8 cellular contexts compared by ENCODE assay signal in the genomic region with DNA sequence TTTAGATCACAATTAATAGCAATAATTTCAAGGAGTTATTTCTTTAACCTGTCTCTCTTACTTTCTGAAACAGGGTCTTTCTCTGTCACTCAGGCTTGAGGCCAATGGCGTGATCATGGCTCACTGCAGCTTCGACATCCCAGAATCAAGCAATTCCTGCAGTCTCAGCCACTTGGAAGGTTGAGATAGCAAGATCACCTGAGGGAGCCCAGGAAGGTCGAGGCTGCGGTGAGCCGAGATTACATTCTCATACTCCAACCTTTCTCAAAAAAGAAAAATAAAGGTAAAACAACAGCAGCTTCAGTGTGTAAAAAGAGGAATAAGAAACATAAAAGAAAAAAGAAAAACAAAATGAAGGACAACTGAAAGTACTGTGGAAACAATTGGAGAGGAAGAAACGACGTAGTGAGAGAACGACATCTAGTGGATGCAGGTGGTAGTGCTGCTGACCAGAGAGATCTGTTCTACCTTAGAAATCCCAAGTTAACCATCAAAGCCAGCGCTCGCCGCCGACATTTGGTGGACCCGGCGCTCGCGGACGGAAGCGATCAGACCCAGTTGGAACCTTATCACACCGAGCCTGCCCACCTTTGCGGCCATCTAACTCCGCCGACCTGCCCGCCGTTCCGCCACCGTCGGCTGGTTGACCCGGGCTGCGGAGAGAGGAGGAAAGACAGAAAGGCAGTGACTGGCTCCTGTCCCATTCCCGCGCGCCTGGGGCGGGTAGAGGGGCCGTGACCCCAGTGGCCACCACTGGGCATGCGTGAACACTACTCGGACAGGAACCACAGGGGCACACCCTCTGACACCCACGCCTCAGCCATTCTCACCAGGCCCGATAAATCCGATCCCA.
DNase-seq lines count a peak whose midpoint lies in the region; ATAC-seq, FAIRE-seq and TF ChIP-seq lines count a peak whose summit lies in the region.

No MANE protein-coding gene starts in this region.

- no peaks in the 10 kb centered on the region for H4K20me1 ChIP-seq in DOHH2 (ENCODE audit: control insufficient read depth, insufficient read depth, low read depth, low read length)

- no peaks in the 10 kb centered on the region for H3F3A ChIP-seq in DOHH2 (ENCODE audit: control insufficient read depth, insufficient read depth)

- peaks cover 5% of the 10 kb centered on the region for H3K36me3 Mint-ChIP-seq in glutamatergic neuron (ENCODE audit: unreplicated experiment)

- H3K9me2 ChIP-seq in DOHH2 (replicated peaks; ENCODE audit: control insufficient read depth, low read length): no peaks in the 10 kb centered on the region

- TF ChIP-seq POLR2A in upper lobe of left lung (IDR thresholded peaks at IDR 0.05): no peak

- intact Hi-C loops in pancreas (cut with DNase I): loop anchor here in 1 of 3 donors (10.0 kb wide), 1 partner anchor 94 kb away; no protein-coding TSS in a partner anchor

- TF ChIP-seq EP300 in upper lobe of left lung (IDR thresholded peaks at IDR 0.05): no peak

- H3K36me3 ChIP-seq in DOHH2 (ENCODE audit: control insufficient read depth, low read length) (no peaks in the 10 kb centered on the region), pancreas (no peaks in the 10 kb centered on the region), upper lobe of left lung (no peaks in the 10 kb centered on the region)

- H3K27me3 ChIP-seq in DOHH2 (ENCODE audit: control insufficient read depth, low read length): no peaks in the 10 kb centered on the region
- H3K27me3 ChIP-seq in pancreas: no peaks in the 10 kb centered on the region
- no peaks in the 10 kb centered on the region for H3K27me3 ChIP-seq in upper lobe of left lung

- no peaks in the 10 kb centered on the region for H3K27me3 Mint-ChIP-seq in glutamatergic neuron (ENCODE audit: unreplicated experiment)

- no peaks in the 10 kb centered on the region for H3K9me3 ChIP-seq in DOHH2 (ENCODE audit: control insufficient read depth, insufficient read depth, low read length)
- H3K9me3 ChIP-seq in pancreas: no peaks in the 10 kb centered on the region
- H3K9me3 ChIP-seq in upper lobe of left lung: no peaks in the 10 kb centered on the region

- H3K27ac Mint-ChIP-seq in glutamatergic neuron (ENCODE audit: unreplicated experiment): no peak overlapping the region

- 4 to 8% methylated on average over 39 of the region's 39 CpGs for WGBS in pancreas, 2 donors
- 15 to 25% methylated on average over 23 to 34 of the region's 39 CpGs for WGBS in upper lobe of left lung, 2 donors

- H3K27ac ChIP-seq in DOHH2 (ENCODE audit: low read depth, low read length) (no peak overlapping the region), pancreas (peak overlapping the region in 2 of 4 donors; percentile 8 to 9), upper lobe of left lung (peak overlapping the region in 1 of 4 donors; percentile 54)

- TF ChIP-seq CTCF in DOHH2 (IDR thresholded peaks at IDR 0.05; ENCODE audit: low read depth, low read length, poor library complexity, severe bottlenecking) (peak; percentile 72), glutamatergic neuron (IDR thresholded peaks at IDR 0.05; ENCODE audit: partially characterized antibody, unreplicated experiment) (peak; percentile 82), pancreas (IDR thresholded peaks at IDR 0.05) (peak; percentile 77 to 93 (median 84)), upper lobe of left lung (IDR thresholded peaks at IDR 0.05) (peak; percentile 73 to 89 (median 82))

- DNase-seq in LHCN-M2 (ENCODE audit: low read depth) (peak; percentile 58), SHP77 treated with DMSO at 0.1 percent for 48 hours (lab: John Stamatoyannopoulos, UW) (peak; percentile 50), glutamatergic neuron (peak; percentile 57), pancreas (peak in 5 of 6 donors; percentile 50 to 79 (median 70)), upper lobe of left lung (peak; percentile 48 to 87)
- peak; percentile 66 for DNase-seq in activated naive CD4-positive, alpha-beta T cell treated with Interleukin-2 at 50 U/mL for 16 hours

- peak overlapping the region; percentile 76 for H3K4me3 Mint-ChIP-seq in glutamatergic neuron (ENCODE audit: unreplicated experiment)

- ATAC-seq in GM21825 (IDR thresholded peaks at IDR 0.05; ENCODE audit: unreplicated experiment): peak; percentile 86
- peak; percentile 86 to 97 (median 94) for ATAC-seq in pancreas
- peak; percentile 67 to 93 for ATAC-seq in upper lobe of left lung (ENCODE audit: low FRiP score in 2 of 2)

- H3K4me1 ChIP-seq in DOHH2 (ENCODE audit: control insufficient read depth, low read length) (peaks cover 3% of the 10 kb centered on the region; the same call in 1 of the 2 replicates), pancreas (peaks cover 0 to 3% (median 0%) of the 10 kb centered on the region in 3 donors), upper lobe of left lung (peaks cover 0 to 5% (median 3%) of the 10 kb centered on the region in 4 donors)

- no peaks in the 10 kb centered on the region for H3K79me2 ChIP-seq in DOHH2 (ENCODE audit: control insufficient read depth, low read length)

- H3K4me2 ChIP-seq in DOHH2 (ENCODE audit: low read length): peak overlapping the region; percentile 58

- H3K4me3 ChIP-seq in DOHH2 (ENCODE audit: low read length) (no peak overlapping the region), pancreas (peak overlapping the region; percentile 5 to 61 (median 32)), upper lobe of left lung (peak overlapping the region in 3 of 4 donors; percentile 37 to 48 (median 45))

- H3K4me1 Mint-ChIP-seq in glutamatergic neuron (ENCODE audit: low read depth, unreplicated experiment): no peaks in the 10 kb centered on the region

- no peak for FAIRE-seq in pancreas (lab: Jason Lieb, UNC)

- peaks cover 19% of the 10 kb centered on the region for H3K9me3 Mint-ChIP-seq in glutamatergic neuron (ENCODE audit: unreplicated experiment)
